Comparison of ENCODE assay signal across 16 cellular contexts in genomic region chr15:98503970-98504369, GRCh38.
DNase-seq lines count a peak whose midpoint lies in the region; ATAC-seq and TF ChIP-seq lines count a peak whose summit lies in the region.
"Had no signal": no experiment of that assay in that cellular context is flagged by ENCODE, and none has a peak within 500 bp of the region (broad histone marks: within the 10 kb centered on the region; RNA-seq: fewer than 3 reads in every experiment).

No MANE protein-coding gene starts in this region.

- 12 to 28% methylated on average over 8 of the region's 8 CpGs for WGBS in lung, 2 donors

- H3K4me1 ChIP-seq in lung (ENCODE audit: control insufficient read depth in 2 of 2, insufficient read depth in 2 of 2, low read length in 2 of 2) = peaks cover 0 to 5% of the 10 kb centered on the region in 2 donors

- peak overlapping the region in 1 of 2 donors; percentile 54 for H3K27ac ChIP-seq in lung (ENCODE audit: low read depth in 1 of 2, low read length in 1 of 2)

- DNase-seq in AG08396 (ENCODE audit: low spot score) = peak; percentile 57
- DNase-seq in HFF-Myc (ENCODE audit: extremely low read depth, low read depth) = peak; percentile 92
- DNase-seq in chondrocyte (ENCODE audit: low spot score) = no peak
- peak; percentile 27 for DNase-seq in lung (ENCODE audit: low spot score)
- DNase-seq in ureter (ENCODE audit: low spot score) = no peak
- no peak for DNase-seq in activated T-cell treated with anti-CD3 and anti-CD28 coated beads, Interleukin-2, amount 50 U/mL, for 72 hours
- DNase-seq in NCI-H2171 treated with DMSO at 0.1 percent for 48 hours (lab: John Stamatoyannopoulos, UW) = no peak
- DNase-seq: activated CD4-positive, alpha-beta T cell treated with anti-CD3 and anti-CD28 coated beads, Interleukin-2, amount 10 ng/mL, durations not matched to agents 24 days and 14 days; DMS79 treated with DMSO at 0.1 percent for 48 hours; H7; occipital lobe; stimulated activated CD4-positive, alpha-beta T cell treated with anti-CD3 and anti-CD28 coated beads, Interleukin-12 subunit alpha, Interleukin-12 subunit beta, amount 100 ng/mL, for 4 hours; T-helper 17 cell had no signal

- H3K27ac Mint-ChIP-seq in chondrocyte (ENCODE audit: unreplicated experiment) = peak overlapping the region; percentile 86
- H3K27ac Mint-ChIP-seq in activated T-cell treated with anti-CD3 and anti-CD28 coated beads, Interleukin-2, amount 50 U/mL, for 72 hours = no peak overlapping the region
- H3K27ac Mint-ChIP-seq: activated CD4-positive, alpha-beta T cell treated with anti-CD3 and anti-CD28 coated beads, Interleukin-2, amount 10 ng/mL, durations not matched to agents 24 days and 14 days; brain; T-helper 17 cell had no signal

- TF ChIP-seq CTCF in HFF-Myc (IDR thresholded peaks at IDR 0.05; ENCODE audit: low read depth, low read length, missing control alignments) (no peak), chondrocyte (IDR thresholded peaks at IDR 0.05) (no peak), lung (IDR thresholded peaks at IDR 0.05; ENCODE audit: control extremely low read depth, extremely low read depth) (no peak)

- no peaks in the 10 kb centered on the region for H3K36me3 ChIP-seq in lung (ENCODE audit: control insufficient read depth in 2 of 2, insufficient read depth in 2 of 2, low read length in 2 of 2)
- H3K36me3 ChIP-seq: tibial nerve had no signal

- peaks cover 3% of the 10 kb centered on the region for H3K27me3 ChIP-seq in lung (ENCODE audit: control insufficient read depth, insufficient read depth)

- peak; percentile 43 for ATAC-seq in lung (ENCODE audit: insufficient read depth, low FRiP score)
- no peak for ATAC-seq in activated T-cell treated with anti-CD3 and anti-CD28 coated beads, Interleukin-2, amount 50 U/mL, for 72 hours (replicated peaks in 1 of 2)
- ATAC-seq in HG03432 (IDR thresholded peaks at IDR 0.05; ENCODE audit: unreplicated experiment) = no peak
- ATAC-seq: T-helper 17 cell had no signal

- H3K4me3 Mint-ChIP-seq in chondrocyte (ENCODE audit: unreplicated experiment) = peak overlapping the region; percentile 1
- H3K4me3 Mint-ChIP-seq in activated T-cell treated with anti-CD3 and anti-CD28 coated beads, Interleukin-2, amount 50 U/mL, for 72 hours = no peak overlapping the region
- H3K4me3 Mint-ChIP-seq: activated CD4-positive, alpha-beta T cell treated with anti-CD3 and anti-CD28 coated beads, Interleukin-2, amount 10 ng/mL, durations not matched to agents 24 days and 14 days; T-helper 17 cell had no signal

- H3K36me3 Mint-ChIP-seq in chondrocyte (ENCODE audit: low read depth) = peaks cover 4% of the 10 kb centered on the region
- peaks cover 4% of the 10 kb centered on the region in 2 donors for H3K36me3 Mint-ChIP-seq in activated T-cell treated with anti-CD3 and anti-CD28 coated beads, Interleukin-2, amount 50 U/mL, for 72 hours (ENCODE audit: insufficient read depth in 2 of 2)
- H3K36me3 Mint-ChIP-seq: brain had no signal

- H3K9me3 Mint-ChIP-seq in chondrocyte (ENCODE audit: low read depth) = peaks cover 9% of the 10 kb centered on the region
- peaks cover 6 to 7% of the 10 kb centered on the region in 2 donors for H3K9me3 Mint-ChIP-seq in activated T-cell treated with anti-CD3 and anti-CD28 coated beads, Interleukin-2, amount 50 U/mL, for 72 hours

- H3K4me1 Mint-ChIP-seq in chondrocyte (ENCODE audit: low read depth) = peaks cover 46% of the 10 kb centered on the region
- no peaks in the 10 kb centered on the region for H3K4me1 Mint-ChIP-seq in activated T-cell treated with anti-CD3 and anti-CD28 coated beads, Interleukin-2, amount 50 U/mL, for 72 hours (ENCODE audit: low read depth)
- H3K4me1 Mint-ChIP-seq: activated CD4-positive, alpha-beta T cell treated with anti-CD3 and anti-CD28 coated beads, Interleukin-2, amount 10 ng/mL, durations not matched to agents 24 days and 14 days; brain; T-helper 17 cell had no signal

- H3K4me3 ChIP-seq in HFF-Myc (replicated peaks; ENCODE audit: low read depth, low read length) (no peak overlapping the region), lung (no peak overlapping the region)
- H3K4me3 ChIP-seq: tibial nerve had no signal

- no peaks in the 10 kb centered on the region for H3K9me3 ChIP-seq in lung (ENCODE audit: control insufficient read depth in 2 of 2, insufficient read depth in 1 of 2, low read length in 1 of 2)

- H3K27me3 Mint-ChIP-seq in chondrocyte (ENCODE audit: low read depth) = peaks cover under 1% of the 10 kb centered on the region
- peaks cover 45% of the 10 kb centered on the region for H3K27me3 Mint-ChIP-seq in activated T-cell treated with anti-CD3 and anti-CD28 coated beads, Interleukin-2, amount 50 U/mL, for 72 hours (ENCODE audit: low read depth)

Comparison
In these comparisons a context has a peak if more than half of its experiments do, and no peak if none do; other contexts are left out.
1. DNase-seq: peak in AG08396 (single experiment), HFF-Myc (single experiment) and lung (single experiment); none in chondrocyte (single experiment), ureter (single experiment), activated T-cell treated with anti-CD3 and anti-CD28 coated beads, Interleukin-2, amount 50 U/mL, for 72 hours (0 of 2) and NCI-H2171 treated with DMSO at 0.1 percent for 48 hours (single experiment).